ENCODE assay signal across 31 cellular contexts in the genomic region with DNA sequence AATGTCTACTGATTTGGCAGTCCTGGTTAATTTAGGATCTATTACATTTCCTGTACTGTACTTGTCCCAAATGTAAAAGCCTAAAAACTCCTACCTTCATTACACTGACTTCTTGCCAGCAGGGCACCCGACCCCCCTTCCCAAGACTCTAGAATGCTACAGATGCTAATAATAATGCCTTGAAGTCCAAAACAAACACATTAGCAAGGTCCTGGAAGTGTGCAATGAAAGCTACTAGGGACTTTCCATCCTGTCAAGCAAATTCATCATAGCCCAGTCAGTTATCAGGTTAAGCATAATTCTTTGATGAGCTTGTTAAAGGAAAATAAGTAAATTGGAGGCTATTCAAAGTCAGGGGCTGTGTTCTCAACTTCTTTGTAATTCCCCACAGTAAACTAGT.
DNase-seq lines count a peak whose midpoint lies in the region; ATAC-seq, FAIRE-seq and TF ChIP-seq lines count a peak whose summit lies in the region.
"Had no signal": no experiment of that assay in that cellular context is flagged by ENCODE, and none has a peak within 500 bp of the region (broad histone marks: within the 10 kb centered on the region; RNA-seq: fewer than 3 reads in every experiment).

No MANE protein-coding gene starts in this region.

- H3K9ac ChIP-seq in SK-N-SH (no peak overlapping the region), astrocyte (ENCODE audit: low read length) (no peak overlapping the region)
- H3K9ac ChIP-seq: BLaER1 treated with 17β-estradiol and CSF1 and Interleukin-3, amounts not matched to agents 10 nM and 100 nM had no signal

- no peaks in the 10 kb centered on the region for H3K9me3 Mint-ChIP-seq in astrocyte (ENCODE audit: unreplicated experiment)
- H3K9me3 Mint-ChIP-seq: activated naive CD4-positive, alpha-beta T cell treated with anti-CD3 and anti-CD28 coated beads for 36 hours; naive B cell; T-cell had no signal

- no peak overlapping the region for H3K4me3 ChIP-seq in SK-N-SH (ENCODE audit: low read depth in 2 of 2, low read length in 1 of 2)
- H3K4me3 ChIP-seq in astrocyte (ENCODE audit: insufficient read depth, low read depth, low read length): no peak overlapping the region
- no peak overlapping the region for H3K4me3 ChIP-seq in fibroblast of mammary gland (ENCODE audit: control insufficient read depth, low read depth, low read length)
- H3K4me3 ChIP-seq in retinal pigment epithelial cell (ENCODE audit: low read length): no peak overlapping the region
- H3K4me3 ChIP-seq: BLaER1 treated with 17β-estradiol and CSF1 and Interleukin-3, amounts not matched to agents 10 nM and 100 nM; esophagus squamous epithelium; PC-9 had no signal

- CTCF ChIA-PET in SK-N-SH (lab: Yijun Ruan, JAX): interaction anchor here (8.2 kb wide), 1 partner anchor 17 kb away, joined by 85 read pairs; no protein-coding TSS in a partner anchor

- H3K27me3 ChIP-seq in SK-N-SH (ENCODE audit: insufficient read depth) (peaks cover 3% of the 10 kb centered on the region; the same call in 1 of the 2 replicates), astrocyte (ENCODE audit: insufficient read depth, low read length) (no peaks in the 10 kb centered on the region)

- H3K4me2 ChIP-seq in SK-N-SH: no peak overlapping the region
- no peak overlapping the region for H3K4me2 ChIP-seq in astrocyte (ENCODE audit: low read length)
- H3K4me2 ChIP-seq: BLaER1 treated with 17β-estradiol and CSF1 and Interleukin-3, amounts not matched to agents 10 nM and 100 nM; PC-9 had no signal

- no peak for FAIRE-seq in astrocyte (lab: Jason Lieb, UNC)
- FAIRE-seq: H1, HepG2, TTC549 had no signal

- no peak for TF ChIP-seq RAD21 in SK-N-SH (IDR thresholded peaks at IDR 0.05; ENCODE audit: low read length)

- H3K4me1 ChIP-seq in SK-N-SH (ENCODE audit: control insufficient read depth in 1 of 2, insufficient read depth in 2 of 2, low read depth in 1 of 2, low read length in 1 of 2) (peaks cover 4 to 11% of the 10 kb centered on the region in 2 experiments; a peak in 2 of 4 replicates), astrocyte (ENCODE audit: insufficient read depth, low read length) (peaks cover 22% of the 10 kb centered on the region)
- H3K4me1 ChIP-seq: BLaER1 treated with 17β-estradiol and CSF1 and Interleukin-3, amounts not matched to agents 10 nM and 100 nM had no signal

- no peaks in the 10 kb centered on the region for H3F3A ChIP-seq in SK-N-SH (replicated peaks; ENCODE audit: insufficient read depth)

- H3K27ac ChIP-seq in SK-N-SH (ENCODE audit: low read depth in 2 of 2, low read length in 1 of 2) (no peak overlapping the region), astrocyte (ENCODE audit: low read depth, low read length) (no peak overlapping the region)
- H3K27ac ChIP-seq: BLaER1 treated with 17β-estradiol and CSF1 and Interleukin-3, amounts not matched to agents 10 nM and 100 nM; esophagus squamous epithelium; HL-60; PC-9 had no signal

- no peak overlapping the region for H2AFZ ChIP-seq in SK-N-SH (ENCODE audit: low read depth)
- no peak overlapping the region for H2AFZ ChIP-seq in astrocyte (ENCODE audit: low read depth, low read length)
- H2AFZ ChIP-seq: PC-9 had no signal

- H3K9me2 ChIP-seq in SK-N-SH: no peaks in the 10 kb centered on the region

- H3K4me3 Mint-ChIP-seq in astrocyte (ENCODE audit: unreplicated experiment): no peak overlapping the region
- H3K4me3 Mint-ChIP-seq: activated naive CD4-positive, alpha-beta T cell treated with anti-CD3 and anti-CD28 coated beads for 36 hours; naive B cell; T-cell had no signal

- POLR2A ChIA-PET in SK-N-SH (lab: Yijun Ruan, JAX): no interaction called here

- H4K20me1 ChIP-seq in SK-N-SH (ENCODE audit: insufficient read depth) (no peaks in the 10 kb centered on the region), astrocyte (ENCODE audit: insufficient read depth, low read length) (no peaks in the 10 kb centered on the region)
- H4K20me1 ChIP-seq: BLaER1 treated with 17β-estradiol and CSF1 and Interleukin-3, amounts not matched to agents 10 nM and 100 nM had no signal

- no peaks in the 10 kb centered on the region for H3K27me3 Mint-ChIP-seq in astrocyte (ENCODE audit: low read depth, unreplicated experiment)

- ATAC-seq in SK-N-SH treated with all-trans-retinoic acid at 6 μM for 48 hours: no peak
- no peak for ATAC-seq in GM19328 (IDR thresholded peaks at IDR 0.05; ENCODE audit: unreplicated experiment)
- ATAC-seq: left cardiac atrium, sciatic nerve, T-cell had no signal

- H3K27ac Mint-ChIP-seq in astrocyte (ENCODE audit: unreplicated experiment): no peak overlapping the region
- H3K27ac Mint-ChIP-seq: activated naive CD4-positive, alpha-beta T cell treated with anti-CD3 and anti-CD28 coated beads for 36 hours; naive B cell; T-cell had no signal

- TF ChIP-seq EP300 in SK-N-SH (IDR thresholded peaks at IDR 0.05; ENCODE audit: borderline replicate concordance in 1 of 2, low read depth in 1 of 2, low read length in 1 of 2): no peak

- H3K9me3 ChIP-seq in SK-N-SH (no peaks in the 10 kb centered on the region), astrocyte (ENCODE audit: insufficient read depth, low read depth, low read length) (no peaks in the 10 kb centered on the region)
- H3K9me3 ChIP-seq: Caco-2, esophagus squamous epithelium had no signal

- H3K36me3 Mint-ChIP-seq in astrocyte (ENCODE audit: low read depth, unreplicated experiment): no peaks in the 10 kb centered on the region
- H3K36me3 Mint-ChIP-seq: naive B cell, T-cell had no signal

- WGBS in SK-N-SH (ENCODE audit: low lambda C conversion rate): 0% methylated on average over 1 of the region's 1 CpG

- H3K36me3 ChIP-seq in SK-N-SH (replicated peaks in 1 of 2; ENCODE audit: control insufficient read depth in 1 of 2, insufficient read depth in 2 of 2, low read length in 1 of 2): no peaks in the 10 kb centered on the region
- no peaks in the 10 kb centered on the region for H3K36me3 ChIP-seq in astrocyte (ENCODE audit: insufficient read depth, low read length)
- H3K36me3 ChIP-seq: BLaER1 treated with 17β-estradiol and CSF1 and Interleukin-3, amounts not matched to agents 10 nM and 100 nM; esophagus squamous epithelium had no signal

- TF ChIP-seq CTCF in SK-N-SH (IDR thresholded peaks at IDR 0.05): no peak
- TF ChIP-seq CTCF in astrocyte (IDR thresholded peaks at IDR 0.05; ENCODE audit: insufficient read depth, low read depth, low read length): no peak
- TF ChIP-seq CTCF in fibroblast of mammary gland (conservative IDR thresholded peaks at IDR 0.05; ENCODE audit: control insufficient read depth, insufficient read depth, low read depth, low read length): no peak
- TF ChIP-seq CTCF in retinal pigment epithelial cell (conservative IDR thresholded peaks at IDR 0.05; ENCODE audit: low read depth, low read length): no peak

- no peaks in the 10 kb centered on the region for H3K4me1 Mint-ChIP-seq in astrocyte (ENCODE audit: low read depth, unreplicated experiment)
- H3K4me1 Mint-ChIP-seq: naive B cell, T-cell had no signal

- DNase-seq in SK-N-SH (no peak), astrocyte (ENCODE audit: low read depth) (peak; percentile 87), fibroblast of mammary gland (ENCODE audit: low read depth) (peak; percentile 21), retinal pigment epithelial cell (ENCODE audit: low read depth) (peak; percentile 72), D341Med (ENCODE audit: low spot score) (no peak), middle frontal gyrus (ENCODE audit: extremely low spot score, low spot score) (no peak)
- DNase-seq: activated CD4-positive, alpha-beta T cell treated with anti-CD3 and anti-CD28 coated beads for 4 hours; activated naive CD4-positive, alpha-beta T cell treated with anti-CD3 and anti-CD28 coated beads for 36 hours; activated T-cell treated with anti-CD3 and anti-CD28 coated beads, Interleukin-2, amount 50 U/mL, for 48 hours; amniotic stem cell; Caco-2; effector CD4-positive, alpha-beta T cell; esophagus squamous epithelium; left cardiac atrium; mesenchymal stem cell; naive B cell; NCI-H1436; NCI-H2171 treated with DMSO at 0.1 percent for 48 hours; NCI-H748 treated with DMSO at 0.1 percent for 48 hours; occipital lobe; PC-9; SHP77 treated with DMSO at 0.1 percent for 48 hours; T-cell had no signal

- H3K79me2 ChIP-seq in SK-N-SH (ENCODE audit: insufficient read depth) (no peaks in the 10 kb centered on the region), astrocyte (ENCODE audit: insufficient read depth, low read length) (no peaks in the 10 kb centered on the region)

TF ChIP-seq in SK-N-SH treated with all-trans-retinoic acid at 6 μM for 48 hours, 23 proteins besides CTCF, POLR2A, EP300 and RAD21 (continues in another document):
- TF ChIP-seq ESRRG (CRISPR knock-in tag; IDR thresholded peaks at IDR 0.05) (no peak), SNAI2 (CRISPR knock-in tag; IDR thresholded peaks at IDR 0.05) (no peak), ARNTL (CRISPR knock-in tag; IDR thresholded peaks at IDR 0.05; ENCODE audit: borderline replicate concordance, low read depth) (no peak), ZFP3 (CRISPR knock-in tag; IDR thresholded peaks at IDR 0.05) (peak; percentile 71; the same call in 1 of the 2 replicates), ISL1 (CRISPR knock-in tag; IDR thresholded peaks at IDR 0.05) (peak; percentile 64; the same call in 1 of the 2 replicates), GLIS3 (CRISPR knock-in tag; IDR thresholded peaks at IDR 0.05) (no peak), ZNF565 (CRISPR knock-in tag; conservative IDR thresholded peaks at IDR 0.05; ENCODE audit: low read depth) (no peak), PPARA (CRISPR knock-in tag; IDR thresholded peaks at IDR 0.05; ENCODE audit: borderline replicate concordance) (no peak)

TF ChIP-seq in SK-N-SH, 30 proteins besides CTCF, POLR2A, EP300 and RAD21 (continues in another document):
- TF ChIP-seq EZH2phosphoT487 (IDR thresholded peaks at IDR 0.05; ENCODE audit: borderline replicate concordance, low read depth): no peak
- no peak for TF ChIP-seq NRF1 (IDR thresholded peaks at IDR 0.05; ENCODE audit: low read depth, low read length)
- no peak for TF ChIP-seq MXI1 (IDR thresholded peaks at IDR 0.05; ENCODE audit: low read depth, low read length)

Comparison
In these comparisons a context has a peak if more than half of its experiments do, and no peak if none do; other contexts are left out.
1. DNase-seq: peak in astrocyte (single experiment), fibroblast of mammary gland (single experiment) and retinal pigment epithelial cell (single experiment); none in SK-N-SH (single experiment), D341Med (single experiment) and middle frontal gyrus (single experiment).